Comparison of ENCODE assay signal across 8 cellular contexts in the genomic region with DNA sequence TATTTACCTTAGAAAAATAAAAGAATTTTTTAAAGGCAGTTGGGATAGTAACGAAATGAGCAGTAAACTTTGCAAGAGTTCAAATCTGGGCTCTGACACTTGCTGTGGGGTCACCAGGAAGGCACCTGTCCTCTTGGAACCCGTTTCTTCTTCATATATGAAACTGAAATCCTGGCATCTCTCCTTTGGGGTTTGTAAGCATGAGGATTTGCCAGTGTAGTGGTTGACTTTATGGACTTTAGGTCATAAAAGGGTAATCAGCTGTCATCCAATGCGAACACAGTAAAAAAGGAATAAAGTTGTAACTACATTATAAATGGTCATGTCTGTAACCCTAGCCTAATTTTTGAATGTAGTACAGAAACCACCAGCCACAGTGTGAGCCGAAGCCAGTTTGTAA. TPM values are rescaled to one million over a fixed set of nuclear protein-coding genes. Genes with fewer than 3 reads are reported as not detected.
DNase-seq lines count a peak whose midpoint lies in the region; ATAC-seq, FAIRE-seq and TF ChIP-seq lines count a peak whose summit lies in the region.

No MANE protein-coding gene starts in this region.

- H2BK120ac ChIP-seq in mesenchymal stem cell (ENCODE audit: low read depth, low read length) = no peak overlapping the region

- H3K4me2 ChIP-seq in GM12878 (ENCODE audit: control insufficient read depth, insufficient read depth) (peak overlapping the region; percentile 84), mesenchymal stem cell (ENCODE audit: low read length, poor library complexity, severe bottlenecking) (peak overlapping the region; percentile 68)

- TF ChIP-seq POLR2A in GM12878 (IDR thresholded peaks at IDR 0.05; ENCODE audit: low read depth, low read length) = no peak

- TF ChIP-seq CTCF in cardiac muscle cell (IDR thresholded peaks at IDR 0.05; ENCODE audit: low read depth, low read length) = no peak
- TF ChIP-seq CTCF in GM12878 (IDR thresholded peaks at IDR 0.05 in 2 of 3, conservative IDR thresholded peaks at IDR 0.05 in 1 of 3; ENCODE audit: control insufficient read depth in 2 of 3, extremely low read depth in 1 of 3, insufficient read depth in 1 of 3, low read depth in 3 of 3, low read length in 3 of 3) = no peak

- no peaks in the 10 kb centered on the region for H3K36me3 ChIP-seq in cardiac muscle cell
- H3K36me3 ChIP-seq in GM12878 (ENCODE audit: control insufficient read depth in 2 of 2, insufficient read depth in 2 of 2, low read length in 1 of 2) = no peaks in the 10 kb centered on the region
- H3K36me3 ChIP-seq in mesenchymal stem cell (ENCODE audit: control insufficient read depth in 1 of 2, insufficient read depth in 2 of 2, low read depth in 1 of 2, low read length in 2 of 2) = no peaks in the 10 kb centered on the region
- H3K36me3 ChIP-seq in urinary bladder (ENCODE audit: insufficient read depth) = no peaks in the 10 kb centered on the region

- H4K20me1 ChIP-seq in GM12878 (ENCODE audit: control insufficient read depth, insufficient read depth) = 0 out of 2 replicates have a peak, but pooled peaks cover 4% of the 10 kb centered on the region

- RAD21 ChIA-PET in GM12878 (lab: Charles Lee; ENCODE audit: unreplicated experiment) = interaction anchor here (0.6 to 2.4 kb wide), 5 partner anchors 45 to 445 kb away, joined by 3 to 15 read pairs (median 4); no protein-coding TSS in a partner anchor

- peaks cover 45% of the 10 kb centered on the region for H3K4me1 ChIP-seq in cardiac muscle cell (ENCODE audit: low read depth)
- H3K4me1 ChIP-seq in GM12878 (ENCODE audit: control insufficient read depth, insufficient read depth, low read length) = peaks cover 8% of the 10 kb centered on the region
- H3K4me1 ChIP-seq in mesenchymal stem cell (ENCODE audit: control insufficient read depth, insufficient read depth, low read depth, low read length) = peaks cover 3% of the 10 kb centered on the region
- no peaks in the 10 kb centered on the region for H3K4me1 ChIP-seq in urinary bladder (ENCODE audit: insufficient read depth)

- no peak overlapping the region for H2AFZ ChIP-seq in GM12878 (ENCODE audit: control insufficient read depth, low read depth, low read length)
- no peak overlapping the region for H2AFZ ChIP-seq in mesenchymal stem cell (ENCODE audit: low read depth, low read length)

- CTCF ChIA-PET in GM12878 (lab: Yijun Ruan, JAX) = interaction anchor here (1.1 to 3.4 kb wide), 3 partner anchors 8 to 444 kb away, joined by 4 to 34 read pairs (median 6); no protein-coding TSS in a partner anchor

- DNase-seq in cardiac muscle cell (ENCODE audit: low read depth in 1 of 2, low spot score in 1 of 2) (no peak), cardiac septum (ENCODE audit: low spot score) (no peak), GM12878 (ENCODE audit: low read depth, low spot score) (no peak), mesenchymal stem cell (no peak), NCI-H2196 (lab: John Stamatoyannopoulos, UW; ENCODE audit: unreplicated experiment) (no peak)

- no peak overlapping the region for H3K4ac ChIP-seq in mesenchymal stem cell (ENCODE audit: low read depth in 1 of 2, low read length in 2 of 2)

- TF ChIP-seq EP300 in GM12878 (IDR thresholded peaks at IDR 0.05; ENCODE audit: borderline replicate concordance in 1 of 2, control insufficient read depth in 1 of 2, low read depth in 2 of 2, low read length in 2 of 2) = no peak

- no peak overlapping the region for H2BK5ac ChIP-seq in mesenchymal stem cell (ENCODE audit: low read depth, low read length, poor library complexity, severe bottlenecking)

- H3K27ac ChIP-seq in cardiac muscle cell = peak overlapping the region; percentile 97
- peak overlapping the region; percentile 92 for H3K27ac ChIP-seq in GM12878 (ENCODE audit: control insufficient read depth, insufficient read depth)
- H3K27ac ChIP-seq in mesenchymal stem cell (ENCODE audit: low read length, poor library complexity, severe bottlenecking) = no peak overlapping the region
- no peak overlapping the region for H3K27ac ChIP-seq in urinary bladder (ENCODE audit: low read depth)

- no peaks in the 10 kb centered on the region for H3K9me3 ChIP-seq in cardiac muscle cell (ENCODE audit: low read depth)
- no peaks in the 10 kb centered on the region for H3K9me3 ChIP-seq in GM12878 (replicated peaks; ENCODE audit: control insufficient read depth, insufficient read depth, low read length)
- H3K9me3 ChIP-seq in mesenchymal stem cell (ENCODE audit: control insufficient read depth, low read length) = no peaks in the 10 kb centered on the region

- H2BK12ac ChIP-seq in mesenchymal stem cell (ENCODE audit: low read length in 2 of 2) = no peak overlapping the region

- TF ChIP-seq RAD21 in GM12878 (IDR thresholded peaks at IDR 0.05; ENCODE audit: insufficient read depth, low read depth, low read length) = no peak

- under 1% methylated on average over 4 of the region's 4 CpGs for WGBS in GM12878 (ENCODE audit: insufficient coverage, insufficient replicate concordance, low lambda C conversion rate, missing lambda C conversion rate)
- WGBS in mesenchymal stem cell = 45% methylated on average over 4 of the region's 4 CpGs
- 21% methylated on average over 4 of the region's 4 CpGs for WGBS in urinary bladder

- H3K27me3 ChIP-seq in cardiac muscle cell = no peaks in the 10 kb centered on the region
- H3K27me3 ChIP-seq in GM12878 (replicated peaks in 1 of 2; ENCODE audit: control insufficient read depth in 2 of 2, insufficient read depth in 2 of 2, low read length in 1 of 2) = no peaks in the 10 kb centered on the region
- no peaks in the 10 kb centered on the region for H3K27me3 ChIP-seq in mesenchymal stem cell (ENCODE audit: control insufficient read depth in 1 of 2, insufficient read depth in 1 of 2, low read length in 2 of 2)

- no peak overlapping the region for H3K14ac ChIP-seq in mesenchymal stem cell (ENCODE audit: low read length in 2 of 2)

- peak overlapping the region in 1 of 2 experiments; percentile 60 for H3K18ac ChIP-seq in mesenchymal stem cell (ENCODE audit: low read depth in 1 of 2, low read length in 2 of 2)

- intact Hi-C loops in cardiac septum (cut with DNase I) (no loop called here), GM12878 (cut with micrococcal nuclease; ENCODE audit: unreplicated experiment) (no loop called here)

- SMC1A ChIA-PET in GM12878 (lab: Charles Lee; ENCODE audit: uncharacterized antibody, unreplicated experiment) = interaction anchor here (0.7 to 4.8 kb wide), 8 partner anchors 8 to 199 kb away, joined by 3 to 44 read pairs (median 4); no protein-coding TSS in a partner anchor

- TSS peak; percentile 52 for BruUV-seq in GM12878 (replicated peaks; lab: Mats Ljungman, UMichigan)

- no peak overlapping the region for H4K91ac ChIP-seq in mesenchymal stem cell (ENCODE audit: low read length)

- H3K9ac ChIP-seq in GM12878 (ENCODE audit: control insufficient read depth, insufficient read depth, low read length) (peak overlapping the region; percentile 93), mesenchymal stem cell (ENCODE audit: low read length) (peak overlapping the region; percentile 86)

- no peak overlapping the region for H3K23ac ChIP-seq in mesenchymal stem cell (ENCODE audit: low read length in 2 of 2)

- H3K4me3 ChIP-seq in cardiac muscle cell (peak overlapping the region; percentile 99), GM12878 (peak overlapping the region; percentile 90), mesenchymal stem cell (ENCODE audit: insufficient read depth in 1 of 2, low read depth in 1 of 2, low read length in 2 of 2) (peak overlapping the region in 1 of 2 experiments; percentile 84), urinary bladder (ENCODE audit: low read depth, low read length) (peak overlapping the region; percentile 92)

- H2AK5ac ChIP-seq in mesenchymal stem cell (ENCODE audit: low read length, severe bottlenecking) = no peak overlapping the region

- no peak overlapping the region for H2BK15ac ChIP-seq in mesenchymal stem cell (ENCODE audit: low read depth, poor library complexity, severe bottlenecking)

- ATAC-seq in GM12878 (no peak), HG03175 (IDR thresholded peaks at IDR 0.05; ENCODE audit: unreplicated experiment) (no peak), GM18909 (IDR thresholded peaks at IDR 0.05; ENCODE audit: poor library complexity, unreplicated experiment) (no peak)

- peaks cover 72% of the 10 kb centered on the region for H3K79me2 ChIP-seq in GM12878 (ENCODE audit: control insufficient read depth, insufficient read depth, low read length)

- in situ Hi-C loops in GM12878 (cut with MboI) = no loop called here

- POLR2A ChIA-PET in GM12878 (lab: Charles Lee) = interaction anchor here (1.1 to 2.5 kb wide), 4 partner anchors 8 to 135 kb away, joined by 5 to 11 read pairs (median 7); no protein-coding TSS in a partner anchor

- FAIRE-seq in GM12878 (lab: Jason Lieb, UNC) = no peak

- no peak overlapping the region for H4K8ac ChIP-seq in mesenchymal stem cell (ENCODE audit: low read length)

- peaks cover 3% of the 10 kb centered on the region for H3K79me1 ChIP-seq in mesenchymal stem cell (replicated peaks; ENCODE audit: low read length, poor library complexity, severe bottlenecking)

RNA-seq across cellular contexts. Expression of a gene that starts 1.3 kb away (rescaled TPM):
- 16.5 and 17.4 TPM in 2 replicates for total RNA-seq in cardiac muscle cell
- 54.2 and 68.0 TPM in 2 replicates for polyA plus RNA-seq in cardiac muscle cell
- 49.9 TPM for total RNA-seq in cardiac septum
- 35.6 and 36.7 TPM in 2 replicates for total RNA-seq in GM12878 (2013; cell fraction: nucleolus; rRNA removed)
- 16.9 and 21.0 TPM in 2 replicates for total RNA-seq in GM12878 (2014; rRNA removed)
- total RNA-seq in GM12878 (2014; rRNA removed; fragmentation: Illumina TruSeq; extraction: Trizol) = 24.9 and 25.7 TPM in 2 replicates
- total RNA-seq in GM12878 (2021) = 46.7 and 51.1 TPM in 2 replicates
- 14.7 TPM for polyA plus RNA-seq in GM12878 (2011; ENCODE audit: low read depth)
- polyA plus RNA-seq in GM12878 (2011; rRNA removed) = 23.7 and 32.9 TPM in 2 replicates
- 9.2 and 15.0 TPM in 2 replicates for polyA plus RNA-seq in GM12878 (2011; cell fraction: cytosol; rRNA removed)
- 22.0 and 23.5 TPM in 2 replicates for polyA plus RNA-seq in GM12878 (2011; cell fraction: nucleus; rRNA removed)
- polyA plus RNA-seq in GM12878 (2012) = 20.5 and 29.2 TPM in 2 replicates
- 40.8 and 48.7 TPM in 2 replicates for polyA plus RNA-seq in GM12878 (2014; fragmentation: Illumina TruSeq; extraction: Trizol)
- polyA plus RNA-seq in GM12878 (2014; fragmentation: Nextera tagmentation; extraction: Ambion mirVana) = 10 to 100 TPM; 21.3 to 26.0 TPM
- polyA plus RNA-seq in GM12878 (2014; rRNA removed) = 15.2 and 16.7 TPM in 2 replicates
- polyA plus RNA-seq in GM12878 (2016; fragmentation: Nextera tagmentation; extraction: Ambion mirVana) = 10 to 100 TPM; 57.4 to 59.9 TPM
- polyA minus RNA-seq in GM12878 (2011; rRNA and poly(A)+ RNA removed) = 12.1 and 15.5 TPM in 2 replicates
- polyA minus RNA-seq in GM12878 (2011; cell fraction: cytosol; rRNA and poly(A)+ RNA removed) = 8.8 and 10.2 TPM in 2 replicates
- 16.1 and 26.0 TPM in 2 replicates for polyA minus RNA-seq in GM12878 (2011; cell fraction: nucleus; rRNA and poly(A)+ RNA removed)
- polyA plus RNA-seq in mesenchymal stem cell (2013, experiment 1 of 2) = 40.1 TPM
- 41.9 TPM for polyA plus RNA-seq in mesenchymal stem cell (2013, experiment 2 of 2)
- total RNA-seq in urinary bladder = 57.4 TPM
- 37.0 TPM for polyA plus RNA-seq in urinary bladder

Comparison
In these comparisons a context has a peak if more than half of its experiments do, and no peak if none do; other contexts are left out.
1. H3K27ac ChIP-seq: peak in cardiac muscle cell (single experiment) and GM12878 (single experiment); none in mesenchymal stem cell (single experiment) and urinary bladder (single experiment).